ENCODE assay signal across 21 cellular contexts in the genomic region with DNA sequence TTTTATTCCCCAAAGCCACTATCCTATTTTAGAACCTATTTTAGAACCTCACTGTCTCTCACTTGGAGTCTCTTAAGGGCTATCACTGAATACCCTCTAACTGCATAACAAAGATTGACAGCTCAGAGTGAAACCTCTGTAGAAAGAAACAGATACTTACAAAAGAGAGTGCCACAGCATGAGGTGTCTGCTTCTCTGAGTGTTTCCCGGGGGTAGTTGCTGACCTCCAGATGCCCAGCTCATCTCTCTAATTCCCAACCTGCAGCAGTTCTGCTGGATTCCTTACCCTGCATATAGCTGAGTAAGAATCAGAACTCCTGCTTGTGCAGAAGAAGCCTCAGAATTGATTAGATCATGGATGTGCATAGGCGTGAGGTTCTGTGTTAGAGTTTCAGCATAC. TPM values are rescaled to one million over a fixed set of nuclear protein-coding genes. Genes with fewer than 3 reads are reported as not detected.
DNase-seq lines count a peak whose midpoint lies in the region; ATAC-seq and TF ChIP-seq lines count a peak whose summit lies in the region.
"Had no signal": no experiment of that assay in that cellular context is flagged by ENCODE, and none has a peak within 500 bp of the region (broad histone marks: within the 10 kb centered on the region; RNA-seq: fewer than 3 reads in every experiment).

No MANE protein-coding gene starts in this region.

- peaks cover 32% of the 10 kb centered on the region for H3K4me1 ChIP-seq in HUES64 (ENCODE audit: insufficient read depth, low read length)
- H3K4me1 ChIP-seq: BLaER1 treated with 17β-estradiol and CSF1 and Interleukin-3, amounts not matched to agents 10 nM and 100 nM; esophagus squamous epithelium; heart right ventricle had no signal

- ATAC-seq in GM19395 (IDR thresholded peaks at IDR 0.05; ENCODE audit: unreplicated experiment) (peak; percentile 75), HG02642 (IDR thresholded peaks at IDR 0.05; ENCODE audit: poor library complexity, unreplicated experiment) (peak; percentile 44)
- ATAC-seq: heart right ventricle; naive thymus-derived CD8-positive, alpha-beta T cell; PC-3; right cardiac atrium had no signal

- no peaks in the 10 kb centered on the region for H3K27me3 ChIP-seq in HUES64 (ENCODE audit: insufficient read depth, low read length)
- H3K27me3 ChIP-seq: BLaER1 treated with 17β-estradiol and CSF1 and Interleukin-3, amounts not matched to agents 10 nM and 100 nM; esophagus squamous epithelium; heart right ventricle had no signal

- H3K4me3 Mint-ChIP-seq in nephron progenitor cell = no peak overlapping the region
- H3K4me3 Mint-ChIP-seq: naive thymus-derived CD8-positive, alpha-beta T cell had no signal

- H3K36me3 ChIP-seq in HUES64 (ENCODE audit: insufficient read depth, low read length) = 0 out of 2 replicates have a peak, but pooled peaks cover 2% of the 10 kb centered on the region
- H3K36me3 ChIP-seq: BLaER1 treated with 17β-estradiol and CSF1 and Interleukin-3, amounts not matched to agents 10 nM and 100 nM; esophagus squamous epithelium; heart right ventricle had no signal

- 0 out of 2 replicates have a peak overlapping the region, but pooled peaks have one; percentile 20 for H3K4me3 ChIP-seq in HUES64 (ENCODE audit: low read length)
- H3K4me3 ChIP-seq: BLaER1 treated with 17β-estradiol and CSF1 and Interleukin-3, amounts not matched to agents 10 nM and 100 nM; esophagus squamous epithelium; heart right ventricle had no signal

- no peaks in the 10 kb centered on the region for H3K9me3 ChIP-seq in HUES64 (ENCODE audit: insufficient read depth, low read depth, low read length)
- H3K9me3 ChIP-seq: BLaER1 treated with 17β-estradiol and CSF1 and Interleukin-3, amounts not matched to agents 10 nM and 100 nM; esophagus squamous epithelium; heart right ventricle; SK-N-SH had no signal

- no peak for TF ChIP-seq CTCF in nephron progenitor cell (IDR thresholded peaks at IDR 0.05)

- WGBS in HUES64 = 30% methylated on average over 2 of the region's 2 CpGs

- H3K27ac Mint-ChIP-seq in nephron progenitor cell = peak overlapping the region; percentile 1
- H3K27ac Mint-ChIP-seq: naive thymus-derived CD8-positive, alpha-beta T cell had no signal

- H3K36me3 Mint-ChIP-seq in nephron progenitor cell (ENCODE audit: low read depth) = peaks cover 19% of the 10 kb centered on the region
- H3K36me3 Mint-ChIP-seq: naive thymus-derived CD8-positive, alpha-beta T cell had no signal

- peaks cover 53% of the 10 kb centered on the region for H3K4me1 Mint-ChIP-seq in nephron progenitor cell
- H3K4me1 Mint-ChIP-seq: naive thymus-derived CD8-positive, alpha-beta T cell had no signal

- H3K27me3 Mint-ChIP-seq in nephron progenitor cell (ENCODE audit: low read depth, poor library complexity) = no peaks in the 10 kb centered on the region

- H3K9ac ChIP-seq in HUES64 (ENCODE audit: low read depth, low read length) = no peak overlapping the region
- H3K9ac ChIP-seq: BLaER1 treated with 17β-estradiol and CSF1 and Interleukin-3, amounts not matched to agents 10 nM and 100 nM; SK-N-SH had no signal

- H3K27ac ChIP-seq in HUES64 (ENCODE audit: low read depth, low read length) = no peak overlapping the region
- H3K27ac ChIP-seq: BLaER1 treated with 17β-estradiol and CSF1 and Interleukin-3, amounts not matched to agents 10 nM and 100 nM; esophagus squamous epithelium; heart right ventricle; HL-60 had no signal

- peaks cover 15% of the 10 kb centered on the region for H3K9me3 Mint-ChIP-seq in nephron progenitor cell
- H3K9me3 Mint-ChIP-seq: naive thymus-derived CD8-positive, alpha-beta T cell had no signal

- DNase-seq in nephron progenitor cell (no peak), NCI-H2227 treated with DMSO at 0.1 percent for 48 hours (lab: John Stamatoyannopoulos, UW) (no peak), activated gamma-delta T cell (lab: John Stamatoyannopoulos, UW) (no peak)
- no peak for DNase-seq in activated CD4-positive, CD25-positive, alpha-beta regulatory T cell (lab: John Stamatoyannopoulos, UW)
- DNase-seq: activated CD8-positive, alpha-beta memory T cell treated with anti-CD3 and anti-CD28 coated beads for 24 hours; activated effector memory CD4-positive, alpha-beta T cell treated with anti-CD3 and anti-CD28 coated beads, Interleukin-2, amount 50 U/mL, for 16 hours; esophagus squamous epithelium; heart right ventricle; Kasumi-1; naive thymus-derived CD8-positive, alpha-beta T cell; NCI-H510A; PC-3; right cardiac atrium; SK-N-SH; stimulated activated CD4-positive, alpha-beta T cell treated with anti-CD3 and anti-CD28 coated beads, Interleukin-4, amount 100 ng/mL, for 24 hours; trophoblast cell had no signal

RNA-seq across cellular contexts. Expression of a gene that starts 34.5 kb away (rescaled TPM):
- polyA plus RNA-seq in HUES64 (2013, experiment 1 of 2) = 27.3 TPM
- polyA plus RNA-seq in HUES64 (2013, experiment 2 of 2) = 30.3 TPM
- polyA plus RNA-seq: naive thymus-derived CD8-positive, alpha-beta T cell had no signal
